9 cellular contexts compared by ENCODE assay signal in the genomic region with DNA sequence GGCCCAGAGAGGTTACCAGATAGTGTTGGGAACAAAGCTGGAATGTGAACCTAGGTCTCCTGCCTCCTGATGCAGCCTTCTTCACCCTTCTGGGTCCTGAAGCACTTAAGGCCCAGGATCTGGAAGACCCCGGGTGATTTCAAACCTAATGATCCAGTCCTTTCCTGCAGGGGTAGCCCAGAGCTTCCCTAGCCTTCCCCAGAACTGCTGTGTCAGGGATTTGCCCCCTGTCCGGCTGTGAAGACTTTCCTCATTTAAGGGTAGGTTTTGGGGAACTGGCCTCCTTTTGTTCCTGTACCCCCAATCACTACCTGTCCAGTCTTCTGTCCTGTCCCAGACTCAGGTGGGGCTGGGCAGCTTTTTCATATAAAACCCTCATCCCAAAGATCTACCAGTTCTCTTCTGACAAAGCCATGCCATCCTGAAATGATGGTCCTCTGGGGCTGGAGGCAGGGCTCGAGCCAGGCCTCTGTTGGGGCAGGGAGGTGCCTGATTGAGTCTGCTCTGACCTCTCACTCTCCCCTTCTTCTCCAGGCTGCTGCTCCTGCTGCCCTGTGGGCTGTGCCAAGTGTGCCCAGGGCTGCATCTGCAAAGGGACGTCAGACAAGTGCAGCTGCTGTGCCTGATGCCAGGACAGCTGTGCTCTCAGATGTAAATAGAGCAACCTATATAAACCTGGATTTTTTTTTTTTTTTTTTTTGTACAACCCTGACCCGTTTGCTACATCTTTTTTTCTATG. TPM values are rescaled to one million over a fixed set of nuclear protein-coding genes. Genes with fewer than 3 reads are reported as not detected.
DNase-seq lines count a peak whose midpoint lies in the region; ATAC-seq and TF ChIP-seq lines count a peak whose summit lies in the region.
"Had no signal": no experiment of that assay in that cellular context is flagged by ENCODE, and none has a peak within 500 bp of the region (broad histone marks: within the 10 kb centered on the region; RNA-seq: fewer than 3 reads in every experiment).

No MANE protein-coding gene starts in this region.

- H4K20me1 ChIP-seq in Loucy (ENCODE audit: insufficient read depth, low read length, poor library complexity, severe bottlenecking), result no peaks in the 10 kb centered on the region

- no peak overlapping the region for H3K27ac ChIP-seq in naive thymus-derived CD4-positive, alpha-beta T cell (ENCODE audit: low read depth, low read length)

- H3K4me1 Mint-ChIP-seq in dendritic cell treated with granulocyte-macrophage colony-stimulating factor and Interleukin-4, amounts not matched to agents 40 ng/mL and 50 ng/mL, for 4 days (ENCODE audit: low read depth), result peaks cover 27% of the 10 kb centered on the region
- H3K4me1 Mint-ChIP-seq in naive thymus-derived CD4-positive, alpha-beta T cell, result peaks cover 0 to 28% (median 25%) of the 10 kb centered on the region in 7 donors

- peaks cover 9% of the 10 kb centered on the region for H3K36me3 Mint-ChIP-seq in dendritic cell treated with granulocyte-macrophage colony-stimulating factor and Interleukin-4, amounts not matched to agents 40 ng/mL and 50 ng/mL, for 4 days (ENCODE audit: low read depth)
- H3K36me3 Mint-ChIP-seq in naive thymus-derived CD4-positive, alpha-beta T cell, result peaks cover 0 to 17% (median 13%) of the 10 kb centered on the region in 5 donors

- H3K9ac ChIP-seq in Loucy (ENCODE audit: low read depth, low read length, poor library complexity, severe bottlenecking), result peak overlapping the region; percentile 88

- H3K9me3 ChIP-seq in Loucy (ENCODE audit: insufficient read depth, low read depth, low read length), result no peaks in the 10 kb centered on the region
- H3K9me3 ChIP-seq in naive thymus-derived CD4-positive, alpha-beta T cell (ENCODE audit: control insufficient read depth in 2 of 3, low read length in 3 of 3), result no peaks in the 10 kb centered on the region

- no peak for TF ChIP-seq CTCF in AG10803 (conservative IDR thresholded peaks at IDR 0.05; ENCODE audit: low read length)
- TF ChIP-seq CTCF in Loucy (conservative IDR thresholded peaks at IDR 0.05; ENCODE audit: low read length), result no peak

- H3K4me2 ChIP-seq in Loucy (ENCODE audit: low read depth, low read length, poor library complexity, severe bottlenecking), result peak overlapping the region; percentile 90

- H3K4me1 ChIP-seq in Loucy (ENCODE audit: insufficient read depth, low read length, poor library complexity, severe bottlenecking), result peaks cover 10% of the 10 kb centered on the region
- H3K4me1 ChIP-seq in naive thymus-derived CD4-positive, alpha-beta T cell (ENCODE audit: control insufficient read depth in 2 of 2, insufficient read depth in 2 of 2, low read length in 2 of 2), result peaks cover 13 to 15% of the 10 kb centered on the region in 2 donors

- H3K27me3 Mint-ChIP-seq in dendritic cell treated with granulocyte-macrophage colony-stimulating factor and Interleukin-4, amounts not matched to agents 40 ng/mL and 50 ng/mL, for 4 days, result peaks cover 18% of the 10 kb centered on the region
- H3K27me3 Mint-ChIP-seq in naive thymus-derived CD4-positive, alpha-beta T cell, result peaks cover 0 to 10% (median 0%) of the 10 kb centered on the region in 5 donors

- no peak for ATAC-seq in naive thymus-derived CD4-positive, alpha-beta T cell
- no peak for ATAC-seq in HG03280 (IDR thresholded peaks at IDR 0.05; ENCODE audit: unreplicated experiment)

- peak overlapping the region; percentile 87 for H3K4me3 Mint-ChIP-seq in dendritic cell treated with granulocyte-macrophage colony-stimulating factor and Interleukin-4, amounts not matched to agents 40 ng/mL and 50 ng/mL, for 4 days
- H3K4me3 Mint-ChIP-seq in naive thymus-derived CD4-positive, alpha-beta T cell, result peak overlapping the region; percentile 86 to 99 (median 96)

- CTCF ChIA-PET in naive thymus-derived CD4-positive, alpha-beta T cell (lab: Charles Lee), result interaction anchor here (1.3 to 4.0 kb wide), 4 partner anchors 10 to 106 kb away, joined by 3 to 31 read pairs (median 6); no protein-coding TSS in a partner anchor

- POLR2A ChIA-PET in naive thymus-derived CD4-positive, alpha-beta T cell (lab: Charles Lee), result interaction anchor here (0.9 to 3.0 kb wide), 13 partner anchors 10 to 166 kb away, joined by 3 to 19 read pairs (median 7); a partner anchor contains a TSS

- no peaks in the 10 kb centered on the region for H3K36me3 ChIP-seq in Loucy (ENCODE audit: insufficient read depth, low read length)
- no peaks in the 10 kb centered on the region for H3K36me3 ChIP-seq in naive thymus-derived CD4-positive, alpha-beta T cell (ENCODE audit: control insufficient read depth in 2 of 3, insufficient read depth in 3 of 3, low read length in 3 of 3)

- H3K27ac Mint-ChIP-seq in dendritic cell treated with granulocyte-macrophage colony-stimulating factor and Interleukin-4, amounts not matched to agents 40 ng/mL and 50 ng/mL, for 4 days, result peak overlapping the region; percentile 89
- peak overlapping the region in 7 of 9 donors; percentile 9 to 99 (median 89) for H3K27ac Mint-ChIP-seq in naive thymus-derived CD4-positive, alpha-beta T cell

- DNase-seq in AG10803 (ENCODE audit: low read depth) (no peak), NCI-H69 (lab: John Stamatoyannopoulos, UW) (no peak), NCI-H2029 treated with DMSO at 0.1 percent for 48 hours (lab: John Stamatoyannopoulos, UW) (no peak), NCI-H524 treated with DMSO at 0.1 percent for 48 hours (lab: John Stamatoyannopoulos, UW) (no peak)
- no peak for DNase-seq in naive thymus-derived CD4-positive, alpha-beta T cell

- H3K9me2 ChIP-seq in Loucy (replicated peaks; ENCODE audit: low read depth, low read length), result no peaks in the 10 kb centered on the region

- H3K79me2 ChIP-seq in Loucy (ENCODE audit: insufficient read depth, low read length), result peaks cover 5% of the 10 kb centered on the region; the same call in 1 of the 2 replicates

- intact Hi-C loops in dendritic cell treated with granulocyte-macrophage colony-stimulating factor and Interleukin-4, amounts not matched to agents 40 ng/mL and 50 ng/mL, for 4 days (cut with micrococcal nuclease), result no loop called here
- intact Hi-C loops in naive thymus-derived CD4-positive, alpha-beta T cell (cut with micrococcal nuclease), result loop anchor here (2.0 to 5.0 kb wide), 3 partner anchors 41 to 249 kb away; a partner anchor contains a TSS

- H3K4me3 ChIP-seq in AG10803 (ENCODE audit: low read length) (peak overlapping the region; percentile 79), Loucy (ENCODE audit: low read length, poor library complexity, severe bottlenecking) (peak overlapping the region; percentile 79)
- H3K4me3 ChIP-seq in naive thymus-derived CD4-positive, alpha-beta T cell (ENCODE audit: low read length), result peak overlapping the region; percentile 93

- no peak overlapping the region for H2AFZ ChIP-seq in Loucy (ENCODE audit: low read length)

- peaks cover 13% of the 10 kb centered on the region for H3K9me3 Mint-ChIP-seq in dendritic cell treated with granulocyte-macrophage colony-stimulating factor and Interleukin-4, amounts not matched to agents 40 ng/mL and 50 ng/mL, for 4 days
- H3K9me3 Mint-ChIP-seq in naive thymus-derived CD4-positive, alpha-beta T cell, result peaks cover 0 to 11% (median 4%) of the 10 kb centered on the region in 11 donors

- H3F3A ChIP-seq in Loucy (ENCODE audit: low read depth), result no peaks in the 10 kb centered on the region

- no peaks in the 10 kb centered on the region for H3K27me3 ChIP-seq in Loucy (ENCODE audit: insufficient read depth, low read length, poor library complexity, severe bottlenecking)
- H3K27me3 ChIP-seq in naive thymus-derived CD4-positive, alpha-beta T cell (ENCODE audit: control insufficient read depth in 2 of 2, insufficient read depth in 2 of 2, low read length in 2 of 2), result no peaks in the 10 kb centered on the region

RNA-seq across cellular contexts. Expression of a gene that starts 1.3 kb away (rescaled TPM):
- total RNA-seq in naive thymus-derived CD4-positive, alpha-beta T cell, result 10 to 100 TPM; 15.0 to 70.7 (median 25.9) TPM
- 100 to 1,000 TPM; 133 to 157 TPM for polyA plus RNA-seq in naive thymus-derived CD4-positive, alpha-beta T cell

RNA-seq across cellular contexts. Expression of a gene that starts 14.0 kb away (rescaled TPM):
- total RNA-seq in naive thymus-derived CD4-positive, alpha-beta T cell, result 1 to 10 TPM in 1 of 5 experiments, not detected in 4; 1.6 TPM
- polyA plus RNA-seq in naive thymus-derived CD4-positive, alpha-beta T cell, result not detected
- total RNA-seq: NCI-H460 had no signal

RNA-seq across cellular contexts. Expression of a gene that starts 15.7 kb away (rescaled TPM):
- 10 to 100 TPM in 1 of 5 experiments, 1 to 10 TPM in 1, not detected in 3; 1.2 to 36.1 TPM for total RNA-seq in naive thymus-derived CD4-positive, alpha-beta T cell
- polyA plus RNA-seq in naive thymus-derived CD4-positive, alpha-beta T cell, result not detected
- total RNA-seq: NCI-H460 had no signal

RNA-seq across cellular contexts. Expression of a gene that starts 25.8 kb away (rescaled TPM):
- total RNA-seq in naive thymus-derived CD4-positive, alpha-beta T cell, result 10 to 100 TPM in 1 of 5 experiments, 1 to 10 TPM in 4; 5.6 to 20.6 (median 8.7) TPM
- 10 to 100 TPM; 22.1 to 42.4 TPM for polyA plus RNA-seq in naive thymus-derived CD4-positive, alpha-beta T cell

RNA-seq across cellular contexts. Expression of a gene that starts 31.9 kb away (rescaled TPM):
- total RNA-seq in naive thymus-derived CD4-positive, alpha-beta T cell, result not detected
- not detected for polyA plus RNA-seq in naive thymus-derived CD4-positive, alpha-beta T cell
- total RNA-seq: NCI-H460 had no signal
